8 cellular contexts compared by ENCODE assay signal in the genomic region with DNA sequence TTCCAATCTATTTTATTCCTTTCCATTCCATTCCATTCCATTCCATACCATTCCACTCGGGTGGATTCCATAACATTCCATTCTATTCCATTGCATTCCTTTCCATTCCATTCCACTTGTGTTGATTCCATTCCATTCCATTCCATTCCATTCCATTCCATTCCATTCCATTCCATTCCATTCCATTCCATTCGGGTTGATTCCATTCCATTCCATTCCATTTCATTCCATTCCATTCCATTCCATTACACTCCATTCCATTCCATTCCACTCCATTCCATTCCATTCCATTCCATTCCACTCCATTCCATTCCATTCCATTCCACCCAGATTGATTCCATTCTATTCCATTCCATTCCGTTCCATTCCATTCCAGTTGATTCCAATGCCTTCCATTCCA.
DNase-seq lines count a peak whose midpoint lies in the region; ATAC-seq and TF ChIP-seq lines count a peak whose summit lies in the region.
"Not testable (repeated sequence)": the region's sequence is repeated elsewhere in the genome, so short reads cannot be mapped to it uniquely, and the experiment has no call there.

No MANE protein-coding gene starts in this region.

- not testable (repeated sequence) for DNase-seq in CD4-positive, CD25-positive, alpha-beta regulatory T cell; WTC11 (ENCODE audit: low spot score); naive thymus-derived CD4-positive, alpha-beta T cell

- not testable (repeated sequence) for H3K4me3 ChIP-seq in CD4-positive, CD25-positive, alpha-beta regulatory T cell (ENCODE audit: low read depth, low read length); gastroesophageal sphincter; naive thymus-derived CD4-positive, alpha-beta T cell (ENCODE audit: low read length)

- TF ChIP-seq EP300 in gastroesophageal sphincter (IDR thresholded peaks at IDR 0.05) = not testable (repeated sequence)

- POLR2A ChIA-PET in WTC11 (lab: Charles Lee); naive thymus-derived CD4-positive, alpha-beta T cell (lab: Charles Lee): not testable (repeated sequence)

- peaks cover 58 to 65% of the 10 kb centered on the region in 2 experiments for H3K9me3 ChIP-seq in CD4-positive, CD25-positive, alpha-beta regulatory T cell (ENCODE audit: control insufficient read depth in 2 of 2, low read length in 2 of 2)
- peaks cover 0 to 32% (median 0%) of the 10 kb centered on the region in 3 donors for H3K9me3 ChIP-seq in gastroesophageal sphincter
- H3K9me3 ChIP-seq in naive thymus-derived CD4-positive, alpha-beta T cell (ENCODE audit: control insufficient read depth in 2 of 3, low read length in 3 of 3) = peaks cover 15 to 59% (median 17%) of the 10 kb centered on the region in 3 experiments

- intact Hi-C loops in naive thymus-derived CD4-positive, alpha-beta T cell (cut with micrococcal nuclease) = not testable (repeated sequence)

- H3K36me3 ChIP-seq in CD4-positive, CD25-positive, alpha-beta regulatory T cell (ENCODE audit: control insufficient read depth, insufficient read depth, low read length); gastroesophageal sphincter; naive thymus-derived CD4-positive, alpha-beta T cell (ENCODE audit: control insufficient read depth in 2 of 3, insufficient read depth in 3 of 3, low read length in 3 of 3): not testable (repeated sequence)

- not testable (repeated sequence) for H3K27me3 Mint-ChIP-seq in CD4-positive, CD25-positive, alpha-beta regulatory T cell; naive thymus-derived CD4-positive, alpha-beta T cell
- peaks cover 61% of the 10 kb centered on the region for H3K27me3 Mint-ChIP-seq in WTC11 (ENCODE audit: low read depth)

- H3K9me3 Mint-ChIP-seq in CD4-positive, CD25-positive, alpha-beta regulatory T cell = peaks cover 7 to 91% (median 64%) of the 10 kb centered on the region in 7 donors
- peaks cover 78% of the 10 kb centered on the region for H3K9me3 Mint-ChIP-seq in WTC11
- peaks cover 44 to 94% (median 72%) of the 10 kb centered on the region in 11 donors for H3K9me3 Mint-ChIP-seq in naive thymus-derived CD4-positive, alpha-beta T cell

- peaks cover 0 to 38% (median 5%) of the 10 kb centered on the region in 4 donors for H3K4me1 Mint-ChIP-seq in CD4-positive, CD25-positive, alpha-beta regulatory T cell
- not testable (repeated sequence) for H3K4me1 Mint-ChIP-seq in WTC11
- peaks cover 0 to 44% (median 0%) of the 10 kb centered on the region in 7 donors for H3K4me1 Mint-ChIP-seq in naive thymus-derived CD4-positive, alpha-beta T cell

- not testable (repeated sequence) for H3K4me1 ChIP-seq in CD4-positive, CD25-positive, alpha-beta regulatory T cell (ENCODE audit: control insufficient read depth, insufficient read depth, low read length, poor library complexity, severe bottlenecking); gastroesophageal sphincter; naive thymus-derived CD4-positive, alpha-beta T cell (ENCODE audit: control insufficient read depth in 2 of 2, insufficient read depth in 2 of 2, low read length in 2 of 2)

- not testable (repeated sequence) for H3K27ac ChIP-seq in CD4-positive, CD25-positive, alpha-beta regulatory T cell (ENCODE audit: insufficient read depth, low read length, poor library complexity, severe bottlenecking); gastroesophageal sphincter; naive thymus-derived CD4-positive, alpha-beta T cell (ENCODE audit: low read depth, low read length)

- H3K27me3 ChIP-seq in CD4-positive, CD25-positive, alpha-beta regulatory T cell (ENCODE audit: control insufficient read depth, insufficient read depth, low read length); gastroesophageal sphincter; naive thymus-derived CD4-positive, alpha-beta T cell (ENCODE audit: control insufficient read depth in 2 of 2, insufficient read depth in 2 of 2, low read length in 2 of 2): not testable (repeated sequence)

- not testable (repeated sequence) for H3K27ac Mint-ChIP-seq in CD4-positive, CD25-positive, alpha-beta regulatory T cell; WTC11; naive thymus-derived CD4-positive, alpha-beta T cell

- WGBS in gastroesophageal sphincter (ENCODE audit: low coverage in 1 of 2), 2 donors = 51 to 62% methylated on average over 2 to 3 of the region's 3 CpGs

- ATAC-seq in CD4-positive, CD25-positive, alpha-beta regulatory T cell (ENCODE audit: low read depth in 2 of 2) = peak; percentile 52 to 54
- ATAC-seq in GM19035 (IDR thresholded peaks at IDR 0.05; ENCODE audit: unreplicated experiment) (peak; percentile 72), GM21576 (IDR thresholded peaks at IDR 0.05; ENCODE audit: unreplicated experiment) (peak; percentile 63), HG02938 (IDR thresholded peaks at IDR 0.05; ENCODE audit: unreplicated experiment) (peak; percentile 60), HG03378 (IDR thresholded peaks at IDR 0.05; ENCODE audit: unreplicated experiment) (peak; percentile 75), WTC11 (peak; percentile 70), gastroesophageal sphincter (peak; percentile 71)
- peak; percentile 67 for ATAC-seq in naive thymus-derived CD4-positive, alpha-beta T cell

- TF ChIP-seq POLR2A in gastroesophageal sphincter (IDR thresholded peaks at IDR 0.05) = not testable (repeated sequence)

- not testable (repeated sequence) for H3K4me3 Mint-ChIP-seq in CD4-positive, CD25-positive, alpha-beta regulatory T cell; WTC11; naive thymus-derived CD4-positive, alpha-beta T cell

- TF ChIP-seq CTCF in WTC11 (IDR thresholded peaks at IDR 0.05); gastroesophageal sphincter (IDR thresholded peaks at IDR 0.05): not testable (repeated sequence)

- peaks cover 41% of the 10 kb centered on the region for H3K36me3 Mint-ChIP-seq in CD4-positive, CD25-positive, alpha-beta regulatory T cell
- peaks cover 94% of the 10 kb centered on the region for H3K36me3 Mint-ChIP-seq in WTC11
- H3K36me3 Mint-ChIP-seq in naive thymus-derived CD4-positive, alpha-beta T cell = peaks cover 27 to 63% (median 51%) of the 10 kb centered on the region in 5 donors

- CTCF ChIA-PET in WTC11 (lab: Charles Lee); naive thymus-derived CD4-positive, alpha-beta T cell (lab: Charles Lee): not testable (repeated sequence)
